ENCODE assay signal across 23 cellular contexts in genomic region chr2:144975881-144976280, GRCh38.
DNase-seq lines count a peak whose midpoint lies in the region; ATAC-seq and TF ChIP-seq lines count a peak whose summit lies in the region.
"Had no signal": no experiment of that assay in that cellular context is flagged by ENCODE, and none has a peak within 500 bp of the region (broad histone marks: within the 10 kb centered on the region; RNA-seq: fewer than 3 reads in every experiment).

No MANE protein-coding gene starts in this region.

- no peaks in the 10 kb centered on the region for H3K4me1 ChIP-seq in OCI-LY7 (ENCODE audit: insufficient read depth, low read length, poor library complexity, severe bottlenecking)
- H3K4me1 ChIP-seq: A549 had no signal

- no peak overlapping the region for H2AFZ ChIP-seq in OCI-LY7 (ENCODE audit: low read length)

- H3K4me2 ChIP-seq in OCI-LY7 (ENCODE audit: low read length) = no peak overlapping the region
- H3K4me2 ChIP-seq: A549, KMS-11 had no signal

- H3K79me2 ChIP-seq in OCI-LY7 (ENCODE audit: insufficient read depth, low read depth, low read length) = no peaks in the 10 kb centered on the region

- no peak for ATAC-seq in GM18858 (IDR thresholded peaks at IDR 0.05; ENCODE audit: unreplicated experiment)
- no peak for ATAC-seq in GM21423 (IDR thresholded peaks at IDR 0.05; ENCODE audit: unreplicated experiment)
- ATAC-seq: A549, HCT116 had no signal

- no peaks in the 10 kb centered on the region for H4K20me1 ChIP-seq in OCI-LY7 (ENCODE audit: insufficient read depth, low read length)

- no peak overlapping the region for H3K4me3 ChIP-seq in coronary artery
- no peak overlapping the region for H3K4me3 ChIP-seq in OCI-LY7 (ENCODE audit: low read depth, low read length, poor library complexity, severe bottlenecking)
- H3K4me3 ChIP-seq: A549 had no signal

- BruUV-seq in OCI-LY7 (replicated peaks; lab: Mats Ljungman, UMichigan) = no TSS peak

- CTCF ChIA-PET in OCI-LY7 (lab: Charles Lee; ENCODE audit: unreplicated experiment) = no interaction called here

- H3K9me2 ChIP-seq in OCI-LY7 (ENCODE audit: insufficient read depth, low read length) = no peaks in the 10 kb centered on the region

- H3K27ac ChIP-seq in angular gyrus (ENCODE audit: low read depth, low read length) (peak overlapping the region; percentile 94), coronary artery (no peak overlapping the region), OCI-LY7 (ENCODE audit: low read depth, low read length, poor library complexity, severe bottlenecking) (no peak overlapping the region)
- H3K27ac ChIP-seq: A549, KMS-11, RWPE1 had no signal

- intact Hi-C loops in OCI-LY7 (cut with micrococcal nuclease; ENCODE audit: unreplicated experiment) = no loop called here

- TF ChIP-seq CTCF in coronary artery (IDR thresholded peaks at IDR 0.05) = no peak
- no peak for TF ChIP-seq CTCF in OCI-LY7 (conservative IDR thresholded peaks at IDR 0.05; ENCODE audit: low read length)

- H3K36me3 ChIP-seq in OCI-LY7 (ENCODE audit: insufficient read depth, low read length) = no peaks in the 10 kb centered on the region

- peak; percentile 92 for DNase-seq in globus pallidus (ENCODE audit: low spot score)
- DNase-seq in pons (ENCODE audit: low spot score) = peak; percentile 96
- DNase-seq in coronary artery (ENCODE audit: low spot score) = no peak
- no peak for DNase-seq in OCI-LY7 (ENCODE audit: low spot score)
- DNase-seq: AML-193; Calu3; CD4-positive, alpha-beta memory T cell; DMS79 treated with DMSO at 0.1 percent for 48 hours; GF-D8; NCI-H1048; NCI-H1417; NCI-H1694 treated with DMSO at 0.1 percent for 48 hours; NCI-H2081; NCI-H2227 treated with DMSO at 0.1 percent for 48 hours; NCI-H526 treated with DMSO at 0.1 percent for 48 hours; SHP77 had no signal

- no peaks in the 10 kb centered on the region for H3K9me3 ChIP-seq in OCI-LY7 (ENCODE audit: low read length)
- H3K9me3 ChIP-seq: A549 had no signal

- POLR2A ChIA-PET in OCI-LY7 (lab: Charles Lee) = interaction anchor here (0.6 to 1.8 kb wide), 4 partner anchors 15 to 1893 kb away, joined by 3 to 6 read pairs (median 4); no protein-coding TSS in a partner anchor

Comparison
In these comparisons a context has a peak if more than half of its experiments do, and no peak if none do; other contexts are left out.
1. DNase-seq: peak in globus pallidus (single experiment) and pons (single experiment); none in coronary artery (single experiment) and OCI-LY7 (single experiment).